2 cellular contexts compared by ENCODE assay signal in genomic region chr19:56261932-56262331, GRCh38. TPM values are rescaled to one million over a fixed set of nuclear protein-coding genes. Genes with fewer than 3 reads are reported as not detected.
"Had no signal": no experiment of that assay in that cellular context is flagged by ENCODE, and none has a peak within 500 bp of the region (broad histone marks: within the 10 kb centered on the region; RNA-seq: fewer than 3 reads in every experiment).

No MANE protein-coding gene starts in this region.

RNA-seq across cellular contexts. Expression of gene EDDM13, which starts 10.6 kb away (rescaled TPM):
- total RNA-seq: G401, GM12878 had no signal

RNA-seq across cellular contexts. Expression of gene ZSCAN5C, which starts 59.9 kb away (rescaled TPM):
- total RNA-seq: G401, GM12878 had no signal
- polyA plus RNA-seq: GM12878 had no signal
